Comparison of ENCODE assay signal across 16 cellular contexts in the genomic region with DNA sequence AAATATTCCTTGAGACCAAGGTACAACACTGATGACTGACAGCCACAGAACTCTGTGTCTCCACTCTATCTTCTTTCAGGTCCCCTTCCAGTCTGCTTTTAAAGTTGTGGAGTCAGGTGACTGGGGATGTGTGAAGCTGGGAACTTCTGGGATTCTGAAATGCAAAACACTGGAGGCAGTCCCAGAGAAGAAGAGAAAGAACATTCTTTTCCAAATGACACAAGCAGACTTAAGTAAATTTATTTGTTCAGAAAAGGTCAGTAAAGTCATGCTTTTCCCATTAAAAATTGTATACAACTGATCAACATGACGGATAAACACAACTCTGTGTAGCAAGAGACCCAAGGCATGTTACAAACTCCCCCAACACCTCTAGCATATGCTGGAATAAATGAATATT.
DNase-seq lines count a peak whose midpoint lies in the region; ATAC-seq, FAIRE-seq and TF ChIP-seq lines count a peak whose summit lies in the region.
"Had no signal": no experiment of that assay in that cellular context is flagged by ENCODE, and none has a peak within 500 bp of the region (broad histone marks: within the 10 kb centered on the region; RNA-seq: fewer than 3 reads in every experiment).

No MANE protein-coding gene starts in this region.

- TF ChIP-seq CTCF in breast epithelium (IDR thresholded peaks at IDR 0.05) (no peak), mammary epithelial cell (conservative IDR thresholded peaks at IDR 0.05 in 1 of 2, IDR thresholded peaks at IDR 0.05 in 1 of 2; ENCODE audit: extremely low read depth in 1 of 2, insufficient read depth in 1 of 2, low read depth in 1 of 2, low read length in 2 of 2) (no peak), keratinocyte (optimal IDR thresholded peaks at IDR 0.05 in 1 of 3, IDR thresholded peaks at IDR 0.05 in 1 of 3, conservative IDR thresholded peaks at IDR 0.05 in 1 of 3; ENCODE audit: extremely low read depth in 1 of 3, insufficient read depth in 2 of 3, low read length in 3 of 3) (no peak)

- H3K79me2 ChIP-seq in mammary epithelial cell (ENCODE audit: insufficient read depth, low read length) (peaks cover 35% of the 10 kb centered on the region), keratinocyte (ENCODE audit: control insufficient read depth, insufficient read depth, low read length) (peaks cover 16% of the 10 kb centered on the region)

- H3K4me1 ChIP-seq in breast epithelium (peaks cover 6 to 29% of the 10 kb centered on the region in 2 donors), mammary epithelial cell (ENCODE audit: insufficient read depth, low read length) (peaks cover 57% of the 10 kb centered on the region), keratinocyte (ENCODE audit: control insufficient read depth, extremely low read depth, insufficient read depth, low read length) (peaks cover 76% of the 10 kb centered on the region)

- no peak for TF ChIP-seq POLR2A in breast epithelium (IDR thresholded peaks at IDR 0.05)

- H2AFZ ChIP-seq in mammary epithelial cell (ENCODE audit: low read depth, low read length) (no peak overlapping the region), keratinocyte (ENCODE audit: control insufficient read depth, low read length) (no peak overlapping the region)

- 100% methylated on average over 1 of the region's 1 CpG for WGBS in mammary epithelial cell (ENCODE audit: low coverage, missing lambda C conversion rate)

- H3K9me1 ChIP-seq in keratinocyte (ENCODE audit: control insufficient read depth, extremely low read depth, insufficient read depth, low read length) = no peaks in the 10 kb centered on the region

- CTCF ChIA-PET in mammary epithelial cell (lab: Charles Lee; ENCODE audit: low non-redundant PET) = no interaction called here

- H3K27me3 ChIP-seq in breast epithelium (no peaks in the 10 kb centered on the region), mammary epithelial cell (ENCODE audit: insufficient read depth, low read length) (no peaks in the 10 kb centered on the region), keratinocyte (ENCODE audit: control insufficient read depth, extremely low read depth, insufficient read depth, low read length) (no peaks in the 10 kb centered on the region), MG63 (no peaks in the 10 kb centered on the region)
- H3K27me3 ChIP-seq: adrenal gland had no signal

- DNase-seq in breast epithelium (ENCODE audit: low spot score in 2 of 2) (no peak), mammary epithelial cell (no peak), keratinocyte (ENCODE audit: low read depth, low spot score) (no peak), sciatic nerve (ENCODE audit: low spot score) (no peak), NCI-H446 treated with DMSO at 0.1 percent for 48 hours (lab: John Stamatoyannopoulos, UW) (no peak), putamen (ENCODE audit: low spot score) (no peak), MG63 (no peak)
- DNase-seq: adrenal gland, NCI-H2081, NCI-H510A treated with DMSO at 0.1 percent for 48 hours, SHP77 treated with DMSO at 0.1 percent for 48 hours, T-helper 17 cell had no signal

- H3K9me3 ChIP-seq in breast epithelium (no peaks in the 10 kb centered on the region), mammary epithelial cell (replicated peaks; ENCODE audit: insufficient read depth, low read length) (no peaks in the 10 kb centered on the region), keratinocyte (ENCODE audit: control insufficient read depth, low read depth, low read length) (no peaks in the 10 kb centered on the region), MG63 (no peaks in the 10 kb centered on the region)
- H3K9me3 ChIP-seq: adrenal gland had no signal

- H3K4me2 ChIP-seq in mammary epithelial cell (ENCODE audit: insufficient read depth, low read depth, low read length) (no peak overlapping the region), keratinocyte (ENCODE audit: control insufficient read depth, extremely low read depth, insufficient read depth, low read depth, low read length) (no peak overlapping the region)

- in situ Hi-C loops in mammary epithelial cell (cut with MboI; ENCODE audit: low sequenced_read_pairs in 2 of 2) = loop anchor here in 1 of 2 donors (10.0 kb wide), 1 partner anchor 93 kb away; the partner anchor contains the start of genes IFNK and MOB3B

- H3K27ac ChIP-seq in breast epithelium = peak overlapping the region; percentile 79 to 89
- H3K27ac ChIP-seq in mammary epithelial cell (ENCODE audit: insufficient read depth, low read depth, low read length) = no peak overlapping the region
- no peak overlapping the region for H3K27ac ChIP-seq in keratinocyte (ENCODE audit: control insufficient read depth, insufficient read depth, low read length)
- H3K27ac ChIP-seq: 22Rv1, adrenal gland had no signal

- FAIRE-seq in keratinocyte (lab: Jason Lieb, UNC) = peak; percentile 13
- FAIRE-seq: G401.6, GM12878 had no signal

- dilution Hi-C loops in mammary epithelial cell (cut with HindIII; ENCODE audit: low sequenced_read_pairs) (no loop called here), keratinocyte (cut with MboI; ENCODE audit: extremely low pct_ligation_motif_present, low sequenced_read_pairs) (no loop called here)

- intact Hi-C loops in breast epithelium (cut with DNase I; ENCODE audit: low total_unique reads) (no loop called here), mammary epithelial cell (cut with micrococcal nuclease) (no loop called here), sciatic nerve (cut with DNase I) (no loop called here)

- ATAC-seq in sciatic nerve = peak; percentile 41
- no peak for ATAC-seq in GM18858 (IDR thresholded peaks at IDR 0.05; ENCODE audit: unreplicated experiment)
- ATAC-seq: GM12878, T-helper 17 cell had no signal

- H3K4me3 ChIP-seq in breast epithelium (no peak overlapping the region), mammary epithelial cell (replicated peaks in 1 of 3; ENCODE audit: insufficient read depth in 1 of 3, low read depth in 2 of 3, low read length in 3 of 3) (no peak overlapping the region), keratinocyte (ENCODE audit: control insufficient read depth in 2 of 3, extremely low read depth in 1 of 3, insufficient read depth in 2 of 3, low read depth in 1 of 3, low read length in 3 of 3) (no peak overlapping the region), MG63 (no peak overlapping the region)
- H3K4me3 ChIP-seq: adrenal gland, GM12878 had no signal

- H3K36me3 ChIP-seq in breast epithelium (no peaks in the 10 kb centered on the region), mammary epithelial cell (ENCODE audit: insufficient read depth, low read length) (no peaks in the 10 kb centered on the region), keratinocyte (ENCODE audit: control insufficient read depth in 2 of 2, extremely low read depth in 1 of 2, insufficient read depth in 2 of 2, low read length in 2 of 2) (no peaks in the 10 kb centered on the region), MG63 (no peaks in the 10 kb centered on the region)
- H3K36me3 ChIP-seq: adrenal gland had no signal

- H4K20me1 ChIP-seq in mammary epithelial cell (ENCODE audit: insufficient read depth, low read length) (no peaks in the 10 kb centered on the region), keratinocyte (ENCODE audit: control insufficient read depth, extremely low read depth, insufficient read depth, low read length) (no peaks in the 10 kb centered on the region)

- H3K9ac ChIP-seq in mammary epithelial cell (ENCODE audit: insufficient read depth, low read length) (no peak overlapping the region), keratinocyte (ENCODE audit: control insufficient read depth, extremely low read depth, insufficient read depth, low read length) (no peak overlapping the region)

- BruUV-seq in mammary epithelial cell (replicated peaks; lab: Mats Ljungman, UMichigan) = no TSS peak

Comparison
In these comparisons a context has a peak if more than half of its experiments do, and no peak if none do; other contexts are left out.
1. H3K27ac ChIP-seq: peak in breast epithelium (2 of 2); none in mammary epithelial cell (single experiment) and keratinocyte (single experiment).